29 cellular contexts compared by ENCODE assay signal in the genomic region with DNA sequence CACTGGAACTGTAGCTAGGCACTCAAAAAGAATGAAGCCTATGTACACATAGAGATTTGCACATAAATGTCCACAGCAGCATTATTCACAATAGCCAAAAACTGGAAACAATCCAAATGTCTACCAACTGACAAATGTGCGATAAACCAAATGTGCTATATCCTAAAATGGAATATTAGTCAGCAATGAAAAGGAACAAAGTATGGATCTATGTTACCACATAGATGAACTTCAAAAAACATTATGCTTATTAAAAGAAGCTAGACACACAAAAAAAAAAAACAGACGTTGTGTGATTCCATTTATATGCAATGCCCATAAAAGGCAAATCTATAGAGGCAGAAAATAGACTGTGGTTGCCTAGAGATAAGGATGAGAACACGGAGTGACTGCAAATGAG.
"Had no signal": no experiment of that assay in that cellular context is flagged by ENCODE, and none has a peak within 500 bp of the region (broad histone marks: within the 10 kb centered on the region; RNA-seq: fewer than 3 reads in every experiment).

No MANE protein-coding gene starts in this region.

- H3K9me3 ChIP-seq: stomach, suprapubic skin, testis, thoracic aorta, thyroid gland, tibial artery, tibial nerve, transverse colon, upper lobe of left lung, upper lobe of right lung, uterus, vagina had no signal

- H3K9me3 Mint-ChIP-seq: stimulated activated effector memory CD8-positive, alpha-beta T cell treated with anti-CD3 and anti-CD28 coated beads, Interleukin-12 subunit alpha, Interleukin-12 subunit beta, amount 100 ng/mL, for 72 hours; stimulated activated naive CD8-positive, alpha-beta T cell treated with anti-CD3 and anti-CD28 coated beads, Interleukin-15, amount 100 ng/mL, for 72 hours; stimulated activated naive CD8-positive, alpha-beta T cell treated with anti-CD3 and anti-CD28 coated beads, Interleukin-15, Interleukin-2, amounts not matched to agents 100 ng/mL and 50 ng/mL, for 24 hours had no signal

- H3K27me3 ChIP-seq: stomach, suprapubic skin, testis, thyroid gland, tibial artery, tibial nerve, transverse colon, upper lobe of left lung, upper lobe of right lung, uterus, vagina had no signal

- H3K36me3 ChIP-seq: stomach, suprapubic skin, thoracic aorta, thyroid gland, tibial artery, tibial nerve, transverse colon, upper lobe of left lung, upper lobe of right lung, uterus, vagina had no signal

- FAIRE-seq: urothelium cell line had no signal

- ATAC-seq: stimulated activated effector memory CD8-positive, alpha-beta T cell treated with anti-CD3 and anti-CD28 coated beads, Interleukin-12 subunit alpha, Interleukin-12 subunit beta, amount 100 ng/mL, for 72 hours; stimulated activated memory B cell treated with anti-CD40 and anti-IgM and Interleukin-4, amounts not matched to agents 10 μg/mL and 1 μg/mL and 100 μg/mL, for 72 hours; stimulated activated naive B cell treated with anti-CD40 and anti-IgM and Interleukin-4, amounts not matched to agents 10 μg/mL and 1 μg/mL and 100 μg/mL, for 72 hours; stimulated activated naive CD8-positive, alpha-beta T cell treated with anti-CD3 and anti-CD28 coated beads, Interleukin-15, amount 100 ng/mL, for 72 hours; stimulated activated naive CD8-positive, alpha-beta T cell treated with anti-CD3 and anti-CD28 coated beads, Interleukin-15, Interleukin-2, amounts not matched to agents 100 U/mL and 50 U/mL, for 24 hours; upper lobe of right lung had no signal

- H3K27ac ChIP-seq: stomach, suprapubic skin, testis, thoracic aorta, thyroid gland, tibial artery, tibial nerve, transverse colon, upper lobe of left lung, upper lobe of right lung, uterus, vagina had no signal

- H3K4me3 ChIP-seq: stomach, suprapubic skin, testis, thoracic aorta, thyroid gland, tibial artery, tibial nerve, transverse colon, upper lobe of left lung, upper lobe of right lung, uterus, vagina had no signal

- H3K36me3 Mint-ChIP-seq: stimulated activated effector memory CD8-positive, alpha-beta T cell treated with anti-CD3 and anti-CD28 coated beads, Interleukin-12 subunit alpha, Interleukin-12 subunit beta, amount 100 ng/mL, for 72 hours; stimulated activated memory B cell treated with anti-CD40 and anti-IgM and Interleukin-4, amounts not matched to agents 10 μg/mL and 1 μg/mL and 100 μg/mL, for 72 hours; stimulated activated naive B cell treated with anti-CD40 and anti-IgM and Interleukin-4, amounts not matched to agents 10 μg/mL and 1 μg/mL and 100 μg/mL, for 72 hours had no signal

- H3K27ac Mint-ChIP-seq: stimulated activated effector memory CD8-positive, alpha-beta T cell treated with anti-CD3 and anti-CD28 coated beads, Interleukin-12 subunit alpha, Interleukin-12 subunit beta, amount 100 ng/mL, for 72 hours; stimulated activated memory B cell treated with anti-CD40 and anti-IgM and Interleukin-4, amounts not matched to agents 10 μg/mL and 1 μg/mL and 100 μg/mL, for 72 hours; stimulated activated naive B cell treated with anti-CD40 and anti-IgM and Interleukin-4, amounts not matched to agents 10 μg/mL and 1 μg/mL and 100 μg/mL, for 72 hours; stimulated activated naive CD8-positive, alpha-beta T cell treated with anti-CD3 and anti-CD28 coated beads, Interleukin-15, amount 100 ng/mL, for 72 hours; stimulated activated naive CD8-positive, alpha-beta T cell treated with anti-CD3 and anti-CD28 coated beads, Interleukin-15, Interleukin-2, amounts not matched to agents 100 ng/mL and 50 ng/mL, for 24 hours; type B pancreatic cell had no signal

- H3K4me1 Mint-ChIP-seq: stimulated activated effector memory CD8-positive, alpha-beta T cell treated with anti-CD3 and anti-CD28 coated beads, Interleukin-12 subunit alpha, Interleukin-12 subunit beta, amount 100 ng/mL, for 72 hours; stimulated activated memory B cell treated with anti-CD40 and anti-IgM and Interleukin-4, amounts not matched to agents 10 μg/mL and 1 μg/mL and 100 μg/mL, for 72 hours; stimulated activated naive CD8-positive, alpha-beta T cell treated with anti-CD3 and anti-CD28 coated beads, Interleukin-15, amount 100 ng/mL, for 72 hours had no signal

- H3K4me3 Mint-ChIP-seq: stimulated activated effector memory CD8-positive, alpha-beta T cell treated with anti-CD3 and anti-CD28 coated beads, Interleukin-12 subunit alpha, Interleukin-12 subunit beta, amount 100 ng/mL, for 72 hours; stimulated activated memory B cell treated with anti-CD40 and anti-IgM and Interleukin-4, amounts not matched to agents 10 μg/mL and 1 μg/mL and 100 μg/mL, for 72 hours; stimulated activated naive B cell treated with anti-CD40 and anti-IgM and Interleukin-4, amounts not matched to agents 10 μg/mL and 1 μg/mL and 100 μg/mL, for 72 hours; stimulated activated naive CD8-positive, alpha-beta T cell treated with anti-CD3 and anti-CD28 coated beads, Interleukin-15, amount 100 ng/mL, for 72 hours; stimulated activated naive CD8-positive, alpha-beta T cell treated with anti-CD3 and anti-CD28 coated beads, Interleukin-15, Interleukin-2, amounts not matched to agents 100 ng/mL and 50 ng/mL, for 24 hours; type B pancreatic cell had no signal

- H3K27me3 Mint-ChIP-seq: stimulated activated naive CD8-positive, alpha-beta T cell treated with anti-CD3 and anti-CD28 coated beads, Interleukin-15, amount 100 ng/mL, for 72 hours; stimulated activated naive CD8-positive, alpha-beta T cell treated with anti-CD3 and anti-CD28 coated beads, Interleukin-15, Interleukin-2, amounts not matched to agents 100 ng/mL and 50 ng/mL, for 24 hours; type B pancreatic cell had no signal

- DNase-seq: stimulated activated CD4-positive, alpha-beta T cell treated with anti-CD3 and anti-CD28 coated beads, Interleukin-2, amount 100 ng/mL, for 48 hours; stimulated activated CD4-positive, alpha-beta T cell treated with anti-CD3 and anti-CD28 coated beads, Interleukin-4, amount 100 ng/mL, for 1 hour; stimulated activated CD4-positive, alpha-beta T cell treated with anti-CD3 and anti-CD28 coated beads, Interleukin-4, amount 100 ng/mL, for 24 hours; stimulated activated CD4-positive, alpha-beta T cell treated with anti-CD3 and anti-CD28 coated beads, Interleukin-4, amount 100 ng/mL, for 4 hours; stimulated activated CD8-positive, alpha-beta memory T cell treated with anti-CD3 and anti-CD28 coated beads, Interleukin-4, amount 100 ng/mL, for 48 hours; stimulated activated naive B cell treated with anti-CD40 and anti-IgM and Interleukin-4, amounts not matched to agents 10 μg/mL and 1 μg/mL and 100 μg/mL, for 72 hours; stimulated activated naive CD4-positive, alpha-beta T cell; stimulated activated naive CD4-positive, alpha-beta T cell treated with Interleukin-2 at 50 U/mL for 16 hours; stimulated activated naive CD8-positive, alpha-beta T cell treated with anti-CD3 and anti-CD28 coated beads, Interleukin-15, amount 100 ng/mL, for 72 hours; stimulated activated naive CD8-positive, alpha-beta T cell treated with anti-CD3 and anti-CD28 coated beads, Interleukin-15, Interleukin-2, amounts not matched to agents 100 U/mL and 50 U/mL, for 24 hours; stomach; substantia nigra; testis; thyroid gland; tibial artery; transverse colon; trophoblast cell; upper lobe of left lung; upper lobe of right lung; uterus had no signal

- H3K4me1 ChIP-seq: stomach, testis, tibial artery, upper lobe of left lung, upper lobe of right lung, uterus, vagina had no signal
